In genomic region chr20:31879143-31879987, GRCh38 we compare ENCODE assay signal across 1 cellular context.
TF ChIP-seq lines count a peak whose summit lies in the region.

No MANE protein-coding gene starts in this region.

TF ChIP-seq in HepG2, 621 proteins besides CTCF, POLR2A, EP300 and RAD21 (continued from another document):
- TF ChIP-seq ZNF441 (CRISPR knock-in tag; IDR thresholded peaks at IDR 0.05; ENCODE audit: borderline replicate concordance) = peak; percentile 90
- no peak for TF ChIP-seq ZFP90 (CRISPR knock-in tag; IDR thresholded peaks at IDR 0.05; ENCODE audit: borderline replicate concordance)
- no peak for TF ChIP-seq ZNF10 (CRISPR knock-in tag; IDR thresholded peaks at IDR 0.05; ENCODE audit: borderline replicate concordance, low read depth)
- TF ChIP-seq, protein P1, sequence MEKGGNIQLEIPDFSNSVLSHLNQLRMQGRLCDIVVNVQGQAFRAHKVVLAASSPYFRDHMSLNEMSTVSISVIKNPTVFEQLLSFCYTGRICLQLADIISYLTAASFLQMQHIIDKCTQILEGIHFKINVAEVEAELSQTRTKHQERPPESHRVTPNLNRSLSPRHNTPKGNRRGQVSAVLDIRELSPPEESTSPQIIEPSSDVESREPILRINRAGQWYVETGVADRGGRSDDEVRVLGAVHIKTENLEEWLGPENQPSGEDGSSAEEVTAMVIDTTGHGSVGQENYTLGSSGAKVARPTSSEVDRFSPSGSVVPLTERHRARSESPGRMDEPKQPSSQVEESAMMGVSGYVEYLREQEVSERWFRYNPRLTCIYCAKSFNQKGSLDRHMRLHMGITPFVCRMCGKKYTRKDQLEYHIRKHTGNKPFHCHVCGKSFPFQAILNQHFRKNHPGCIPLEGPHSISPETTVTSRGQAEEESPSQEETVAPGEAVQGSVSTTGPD (CRISPR knock-in tag; IDR thresholded peaks at IDR 0.05) = peak; percentile 78; the same call in 1 of the 2 replicates
- TF ChIP-seq, protein P2, sequence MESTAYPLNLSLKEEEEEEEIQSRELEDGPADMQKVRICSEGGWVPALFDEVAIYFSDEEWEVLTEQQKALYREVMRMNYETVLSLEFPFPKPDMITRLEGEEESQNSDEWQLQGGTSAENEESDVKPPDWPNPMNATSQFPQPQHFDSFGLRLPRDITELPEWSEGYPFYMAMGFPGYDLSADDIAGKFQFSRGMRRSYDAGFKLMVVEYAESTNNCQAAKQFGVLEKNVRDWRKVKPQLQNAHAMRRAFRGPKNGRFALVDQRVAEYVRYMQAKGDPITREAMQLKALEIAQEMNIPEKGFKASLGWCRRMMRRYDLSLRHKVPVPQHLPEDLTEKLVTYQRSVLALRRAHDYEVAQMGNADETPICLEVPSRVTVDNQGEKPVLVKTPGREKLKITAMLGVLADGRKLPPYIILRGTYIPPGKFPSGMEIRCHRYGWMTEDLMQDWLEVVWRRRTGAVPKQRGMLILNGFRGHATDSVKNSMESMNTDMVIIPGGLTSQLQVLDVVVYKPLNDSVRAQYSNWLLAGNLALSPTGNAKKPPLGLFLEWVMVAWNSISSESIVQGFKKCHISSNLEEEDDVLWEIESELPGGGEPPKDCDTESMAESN (CRISPR knock-in tag; conservative IDR thresholded peaks at IDR 0.05) = peak; percentile 61; the same call in 1 of the 2 replicates
- TF ChIP-seq CHCHD3 (CRISPR knock-in tag; IDR thresholded peaks at IDR 0.05) = 0 out of 2 replicates have a peak, but pooled peaks have one; percentile 47
- 0 out of 2 replicates have a peak, but pooled peaks have one; percentile 40 for TF ChIP-seq ZBTB3 (CRISPR knock-in tag; IDR thresholded peaks at IDR 0.05; ENCODE audit: borderline replicate concordance, low read depth)
- TF ChIP-seq RFXANK (CRISPR knock-in tag; IDR thresholded peaks at IDR 0.05) = peak; percentile 76
- TF ChIP-seq, protein P3, sequence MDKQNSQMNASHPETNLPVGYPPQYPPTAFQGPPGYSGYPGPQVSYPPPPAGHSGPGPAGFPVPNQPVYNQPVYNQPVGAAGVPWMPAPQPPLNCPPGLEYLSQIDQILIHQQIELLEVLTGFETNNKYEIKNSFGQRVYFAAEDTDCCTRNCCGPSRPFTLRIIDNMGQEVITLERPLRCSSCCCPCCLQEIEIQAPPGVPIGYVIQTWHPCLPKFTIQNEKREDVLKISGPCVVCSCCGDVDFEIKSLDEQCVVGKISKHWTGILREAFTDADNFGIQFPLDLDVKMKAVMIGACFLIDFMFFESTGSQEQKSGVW (CRISPR knock-in tag; IDR thresholded peaks at IDR 0.05; ENCODE audit: borderline replicate concordance) = no peak
- peak; percentile 56; the same call in 1 of the 2 replicates for TF ChIP-seq ZNF160 (CRISPR knock-in tag; IDR thresholded peaks at IDR 0.05)
- no peak for TF ChIP-seq ZNF775 (CRISPR knock-in tag; IDR thresholded peaks at IDR 0.05; ENCODE audit: borderline replicate concordance)
- no peak for TF ChIP-seq ZNF709 (CRISPR knock-in tag; IDR thresholded peaks at IDR 0.05)
- 0 out of 2 replicates have a peak, but pooled peaks have one; percentile 30 for TF ChIP-seq IRF1 (CRISPR knock-in tag; IDR thresholded peaks at IDR 0.05; ENCODE audit: low read depth)
- TF ChIP-seq YEATS4 (CRISPR knock-in tag; IDR thresholded peaks at IDR 0.05; ENCODE audit: borderline replicate concordance) = peak; percentile 60
- TF ChIP-seq NR2C2 (CRISPR knock-in tag; IDR thresholded peaks at IDR 0.05; ENCODE audit: borderline replicate concordance) = peak; percentile 19; the same call in 1 of the 2 replicates
- peak; percentile 51; the same call in 1 of the 2 replicates for TF ChIP-seq KDM4B (CRISPR knock-in tag; IDR thresholded peaks at IDR 0.05)
- 0 out of 2 replicates have a peak, but pooled peaks have one; percentile 3 for TF ChIP-seq ARID5B (CRISPR knock-in tag; IDR thresholded peaks at IDR 0.05)
- TF ChIP-seq CREM (IDR thresholded peaks at IDR 0.05) = peak; percentile 8; the same call in 1 of the 2 replicates
- no peak for TF ChIP-seq CREM (CRISPR knock-in tag; IDR thresholded peaks at IDR 0.05)
- TF ChIP-seq MYNN (CRISPR knock-in tag; IDR thresholded peaks at IDR 0.05; ENCODE audit: low read depth) = peak; percentile 95
- TF ChIP-seq, protein P4, sequence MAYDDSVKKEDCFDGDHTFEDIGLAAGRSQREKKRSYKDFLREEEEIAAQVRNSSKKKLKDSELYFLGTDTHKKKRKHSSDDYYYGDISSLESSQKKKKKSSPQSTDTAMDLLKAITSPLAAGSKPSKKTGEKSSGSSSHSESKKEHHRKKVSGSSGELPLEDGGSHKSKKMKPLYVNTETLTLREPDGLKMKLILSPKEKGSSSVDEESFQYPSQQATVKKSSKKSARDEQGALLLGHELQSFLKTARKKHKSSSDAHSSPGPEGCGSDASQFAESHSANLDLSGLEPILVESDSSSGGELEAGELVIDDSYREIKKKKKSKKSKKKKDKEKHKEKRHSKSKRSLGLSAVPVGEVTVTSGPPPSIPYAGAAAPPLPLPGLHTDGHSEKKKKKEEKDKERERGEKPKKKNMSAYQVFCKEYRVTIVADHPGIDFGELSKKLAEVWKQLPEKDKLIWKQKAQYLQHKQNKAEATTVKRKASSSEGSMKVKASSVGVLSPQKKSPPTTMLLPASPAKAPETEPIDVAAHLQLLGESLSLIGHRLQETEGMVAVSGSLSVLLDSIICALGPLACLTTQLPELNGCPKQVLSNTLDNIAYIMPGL (CRISPR knock-in tag; IDR thresholded peaks at IDR 0.05; ENCODE audit: borderline replicate concordance in 1 of 2, low read depth in 1 of 2) = peak; percentile 68 to 72; a peak in 3 of 4 replicates
- TF ChIP-seq RXRB (CRISPR knock-in tag; IDR thresholded peaks at IDR 0.05; ENCODE audit: borderline replicate concordance) = peak; percentile 53
- TF ChIP-seq ZNF644 (CRISPR knock-in tag; IDR thresholded peaks at IDR 0.05; ENCODE audit: low read depth) = 0 out of 2 replicates have a peak, but pooled peaks have one; percentile 52
- TF ChIP-seq, protein P5, sequence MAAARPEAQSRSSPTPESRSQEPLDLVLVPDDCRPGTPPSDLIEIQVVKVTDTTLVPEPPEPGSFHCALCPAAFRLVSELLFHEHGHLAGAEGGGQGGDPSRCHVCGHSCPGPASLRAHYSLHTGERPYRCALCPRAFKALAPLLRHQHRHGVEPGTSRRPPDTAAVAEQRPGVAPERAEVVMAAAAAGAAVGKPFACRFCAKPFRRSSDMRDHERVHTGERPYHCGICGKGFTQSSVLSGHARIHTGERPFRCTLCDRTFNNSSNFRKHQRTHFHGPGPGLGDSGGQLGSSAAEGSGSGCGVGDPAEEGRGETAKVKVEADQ (CRISPR knock-in tag; IDR thresholded peaks at IDR 0.05; ENCODE audit: borderline replicate concordance) = peak; percentile 64; the same call in 1 of the 2 replicates
- TF ChIP-seq ZNF605 (CRISPR knock-in tag; IDR thresholded peaks at IDR 0.05) = 0 out of 2 replicates have a peak, but pooled peaks have one; percentile 42
- TF ChIP-seq, protein P6, sequence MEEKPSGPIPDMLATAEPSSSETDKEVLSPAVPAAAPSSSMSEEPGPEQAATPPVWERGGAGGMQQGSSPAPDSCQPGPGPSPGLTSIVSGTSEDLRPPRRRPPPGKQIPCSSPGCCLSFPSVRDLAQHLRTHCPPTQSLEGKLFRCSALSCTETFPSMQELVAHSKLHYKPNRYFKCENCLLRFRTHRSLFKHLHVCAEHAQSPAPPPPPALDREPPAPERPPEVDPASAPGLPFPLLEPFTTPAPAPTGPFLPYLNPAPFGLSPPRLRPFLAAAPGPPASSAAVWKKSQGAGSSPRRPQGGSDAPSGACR (CRISPR knock-in tag; IDR thresholded peaks at IDR 0.05) = peak; percentile 84
- no peak for TF ChIP-seq BRCA1 (CRISPR knock-in tag; IDR thresholded peaks at IDR 0.05)
- TF ChIP-seq MTA3 (CRISPR knock-in tag; IDR thresholded peaks at IDR 0.05) = no peak
- TF ChIP-seq ZBTB25 (CRISPR knock-in tag; IDR thresholded peaks at IDR 0.05) = peak; percentile 34
- no peak for TF ChIP-seq ZNF143 (CRISPR knock-in tag; IDR thresholded peaks at IDR 0.05)
- peak; percentile 99 for TF ChIP-seq MXI1 (IDR thresholded peaks at IDR 0.05; ENCODE audit: borderline replicate concordance, low read depth, low read length)
- TF ChIP-seq, protein P7, sequence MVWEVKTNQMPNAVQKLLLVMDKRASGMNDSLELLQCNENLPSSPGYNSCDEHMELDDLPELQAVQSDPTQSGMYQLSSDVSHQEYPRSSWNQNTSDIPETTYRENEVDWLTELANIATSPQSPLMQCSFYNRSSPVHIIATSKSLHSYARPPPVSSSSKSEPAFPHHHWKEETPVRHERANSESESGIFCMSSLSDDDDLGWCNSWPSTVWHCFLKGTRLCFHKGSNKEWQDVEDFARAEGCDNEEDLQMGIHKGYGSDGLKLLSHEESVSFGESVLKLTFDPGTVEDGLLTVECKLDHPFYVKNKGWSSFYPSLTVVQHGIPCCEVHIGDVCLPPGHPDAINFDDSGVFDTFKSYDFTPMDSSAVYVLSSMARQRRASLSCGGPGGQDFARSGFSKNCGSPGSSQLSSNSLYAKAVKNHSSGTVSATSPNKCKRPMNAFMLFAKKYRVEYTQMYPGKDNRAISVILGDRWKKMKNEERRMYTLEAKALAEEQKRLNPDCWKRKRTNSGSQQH (CRISPR knock-in tag; IDR thresholded peaks at IDR 0.05; ENCODE audit: low read depth) = no peak
- TF ChIP-seq NCOR1 (IDR thresholded peaks at IDR 0.05; ENCODE audit: borderline replicate concordance, low read length) = peak; percentile 23; the same call in 1 of the 2 replicates
- no peak for TF ChIP-seq ZNF260 (CRISPR knock-in tag; IDR thresholded peaks at IDR 0.05; ENCODE audit: borderline replicate concordance, low read depth)
